In the genomic region with DNA sequence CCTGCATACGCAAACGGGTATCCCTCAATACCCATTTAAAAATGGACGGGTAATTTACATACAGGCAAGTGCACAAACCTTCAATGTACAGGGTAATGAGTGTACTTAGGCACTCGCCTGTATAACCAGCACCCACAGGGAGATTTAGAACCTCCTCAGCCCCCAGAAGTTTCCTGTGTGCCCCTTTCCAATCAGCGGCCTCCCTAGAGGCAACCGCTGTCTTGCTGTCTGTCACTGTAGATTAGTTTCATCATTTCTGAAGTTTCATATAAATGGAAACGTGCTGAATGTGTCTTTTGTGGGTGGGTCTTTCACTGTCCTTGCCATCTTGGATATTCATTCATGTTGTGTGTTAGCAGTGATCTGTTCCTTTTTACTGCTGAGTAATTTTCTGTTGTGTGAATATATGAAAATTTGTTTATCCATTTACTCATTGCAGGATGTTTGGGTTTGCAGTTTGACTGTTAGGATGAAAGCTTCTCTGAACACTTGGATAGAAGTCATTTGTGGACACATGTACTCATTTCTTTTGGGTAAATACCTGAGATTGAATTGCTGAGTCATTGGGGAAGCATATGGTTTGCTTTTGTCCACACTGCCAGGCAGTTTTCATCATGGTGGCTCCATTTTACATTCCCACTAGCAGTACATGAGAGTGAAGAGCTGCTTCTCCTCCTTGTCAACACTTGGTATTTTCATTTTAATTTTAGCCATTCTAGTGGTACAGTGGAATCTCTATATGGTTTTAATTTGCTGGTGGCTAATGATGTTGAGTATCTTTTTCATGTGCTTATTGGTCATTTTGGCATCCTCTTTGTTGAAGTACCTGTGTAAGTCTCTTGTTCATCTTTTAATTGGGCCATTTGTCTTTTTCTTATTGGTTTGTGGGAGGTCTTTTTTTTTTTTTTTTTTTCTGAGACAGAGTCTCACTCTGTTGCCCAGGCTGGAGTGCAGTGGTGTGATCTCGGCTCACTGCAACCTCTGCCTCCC, we compare ENCODE assay signal across 10 cellular contexts. TPM values are rescaled to one million over a fixed set of nuclear protein-coding genes. Genes with fewer than 3 reads are reported as not detected.
A peak's percentile ranks its signal among the peaks of the same experiment; 100 is the strongest.
DNase-seq lines count a peak whose midpoint lies in the region; ATAC-seq, FAIRE-seq and TF ChIP-seq lines count a peak whose summit lies in the region.
"Had no signal": no experiment of that assay in that cellular context is flagged by ENCODE, and none has a peak within 500 bp of the region (broad histone marks: within the 10 kb centered on the region; RNA-seq: fewer than 3 reads in every experiment).

No MANE protein-coding gene starts in this region.

- no peaks in the 10 kb centered on the region for H3K27me3 ChIP-seq in SJCRH30
- H3K27me3 ChIP-seq: heart left ventricle had no signal

- H3K36me3 ChIP-seq in SJCRH30 = no peaks in the 10 kb centered on the region
- H3K36me3 ChIP-seq: heart left ventricle had no signal

- no peak overlapping the region for H3K4me3 ChIP-seq in epithelial cell of esophagus (ENCODE audit: low read length)
- H3K4me3 ChIP-seq in SJCRH30 = no peak overlapping the region
- H3K4me3 ChIP-seq: heart left ventricle had no signal

- H3K27ac ChIP-seq in SJCRH30 = no peak overlapping the region
- H3K27ac ChIP-seq: heart left ventricle, HL-60 had no signal

- intact Hi-C loops in left cardiac atrium (cut with DNase I) = no loop called here

- H3K9me3 ChIP-seq in SJCRH30 (replicated peaks) = no peaks in the 10 kb centered on the region

- H3K4me1 ChIP-seq in SJCRH30 = peaks cover 45% of the 10 kb centered on the region

- peak; percentile 35 for ATAC-seq in GM19467 (IDR thresholded peaks at IDR 0.05; ENCODE audit: unreplicated experiment)
- ATAC-seq in left cardiac atrium = no peak
- no peak for ATAC-seq in left lobe of liver
- ATAC-seq: heart left ventricle had no signal

- FAIRE-seq in RCC 7860 (lab: Jason Lieb, UNC) = no peak

- TF ChIP-seq CTCF in epithelial cell of esophagus (IDR thresholded peaks at IDR 0.05; ENCODE audit: insufficient read depth, low read depth, low read length, missing control alignments) = no peak

- DNase-seq in DMS 273 treated with DMSO at 0.1 percent for 48 hours (lab: John Stamatoyannopoulos, UW) = peak; percentile 29
- DNase-seq in RCC 7860 (ENCODE audit: low spot score) = peak; percentile 12
- peak; percentile 45 for DNase-seq in epithelial cell of esophagus (ENCODE audit: low read depth)
- no peak for DNase-seq in left cardiac atrium
- no peak for DNase-seq in SJCRH30
- DNase-seq in left lobe of liver (ENCODE audit: low spot score) = no peak
- no peak for DNase-seq in RKO (ENCODE audit: low spot score)

RNA-seq across cellular contexts. Expression of a gene that starts 2.1 kb away (rescaled TPM):
- total RNA-seq in left cardiac atrium (10 to 100 TPM; 14.3 to 23.7 TPM), left lobe of liver (4.9 TPM)
- total RNA-seq in SJCRH30 (2014; rRNA removed; shearing (Covaris generic)) = 26.2 and 27.1 TPM in 2 replicates

Comparison
In these comparisons a context has a peak if more than half of its experiments do, and no peak if none do; other contexts are left out.
1. DNase-seq: peak in DMS 273 treated with DMSO at 0.1 percent for 48 hours (single experiment), RCC 7860 (single experiment) and epithelial cell of esophagus (single experiment); none in left cardiac atrium (single experiment), SJCRH30 (0 of 2), left lobe of liver (single experiment) and RKO (single experiment).